ENCODE assay signal across 18 cellular contexts in genomic region chr7:71615017-71615416, GRCh38.
DNase-seq lines count a peak whose midpoint lies in the region; ATAC-seq and TF ChIP-seq lines count a peak whose summit lies in the region.
"Had no signal": no experiment of that assay in that cellular context is flagged by ENCODE, and none has a peak within 500 bp of the region (broad histone marks: within the 10 kb centered on the region; RNA-seq: fewer than 3 reads in every experiment).

No MANE protein-coding gene starts in this region.

- TF ChIP-seq CTCF in chondrocyte (IDR thresholded peaks at IDR 0.05) (peak; percentile 18), upper lobe of right lung (IDR thresholded peaks at IDR 0.05) (no peak), progenitor cell of endocrine pancreas (IDR thresholded peaks at IDR 0.05; ENCODE audit: unreplicated experiment) (no peak)

- H3K4me1 Mint-ChIP-seq in chondrocyte (ENCODE audit: low read depth) (peaks cover 74% of the 10 kb centered on the region), progenitor cell of endocrine pancreas (ENCODE audit: low read depth) (peaks cover 14% of the 10 kb centered on the region)
- no peaks in the 10 kb centered on the region for H3K4me1 Mint-ChIP-seq in activated T-cell treated with anti-CD3 and anti-CD28 coated beads, Interleukin-2, amount 50 U/mL, for 24 hours (ENCODE audit: low read depth)

- H3K27ac Mint-ChIP-seq in chondrocyte (ENCODE audit: unreplicated experiment) = peak overlapping the region; percentile 92
- no peak overlapping the region for H3K27ac Mint-ChIP-seq in progenitor cell of endocrine pancreas
- H3K27ac Mint-ChIP-seq in activated T-cell treated with anti-CD3 and anti-CD28 coated beads, Interleukin-2, amount 50 U/mL, for 24 hours = no peak overlapping the region
- H3K27ac Mint-ChIP-seq: dendritic cell treated with granulocyte-macrophage colony-stimulating factor and Interleukin-4, amounts not matched to agents 40 ng/mL and 50 ng/mL, for 4 days; natural killer cell treated with Interleukin-12 subunit alpha and Interleukin-12 subunit beta and Interleukin-15 and Interleukin-18, amount 100 ng/mL, for 72 hours had no signal

- peaks cover 4% of the 10 kb centered on the region for H3K4me1 ChIP-seq in upper lobe of right lung

- no peaks in the 10 kb centered on the region for H3K27me3 Mint-ChIP-seq in chondrocyte (ENCODE audit: low read depth)
- peaks cover 35% of the 10 kb centered on the region for H3K27me3 Mint-ChIP-seq in progenitor cell of endocrine pancreas
- no peaks in the 10 kb centered on the region for H3K27me3 Mint-ChIP-seq in activated T-cell treated with anti-CD3 and anti-CD28 coated beads, Interleukin-2, amount 50 U/mL, for 24 hours
- H3K27me3 Mint-ChIP-seq: dendritic cell treated with granulocyte-macrophage colony-stimulating factor and Interleukin-4, amounts not matched to agents 40 ng/mL and 50 ng/mL, for 4 days; natural killer cell treated with Interleukin-12 subunit alpha and Interleukin-12 subunit beta and Interleukin-15 and Interleukin-18, amount 100 ng/mL, for 72 hours had no signal

- H3K4me3 ChIP-seq in upper lobe of right lung = no peak overlapping the region
- H3K4me3 ChIP-seq: lower lobe of right lung, suprapubic skin had no signal

- ATAC-seq in upper lobe of right lung = peak; percentile 43
- ATAC-seq: lower lobe of right lung; natural killer cell treated with Interleukin-12 subunit alpha and Interleukin-12 subunit beta and Interleukin-15 and Interleukin-18, amount 100 ng/mL, for 72 hours had no signal

- H3K4me3 Mint-ChIP-seq in chondrocyte (ENCODE audit: unreplicated experiment) (no peak overlapping the region), progenitor cell of endocrine pancreas (ENCODE audit: low read depth) (no peak overlapping the region)
- no peak overlapping the region for H3K4me3 Mint-ChIP-seq in activated T-cell treated with anti-CD3 and anti-CD28 coated beads, Interleukin-2, amount 50 U/mL, for 24 hours
- H3K4me3 Mint-ChIP-seq: dendritic cell treated with granulocyte-macrophage colony-stimulating factor and Interleukin-4, amounts not matched to agents 40 ng/mL and 50 ng/mL, for 4 days; natural killer cell treated with Interleukin-12 subunit alpha and Interleukin-12 subunit beta and Interleukin-15 and Interleukin-18, amount 100 ng/mL, for 72 hours had no signal

- intact Hi-C loops in upper lobe of right lung (cut with DNase I) = no loop called here

- H3K36me3 ChIP-seq in upper lobe of right lung = no peaks in the 10 kb centered on the region
- H3K36me3 ChIP-seq: lower lobe of right lung, suprapubic skin had no signal

- no peaks in the 10 kb centered on the region for H3K27me3 ChIP-seq in upper lobe of right lung
- H3K27me3 ChIP-seq: suprapubic skin had no signal

- DNase-seq in NCI-H524 treated with DMSO at 0.1 percent for 48 hours (lab: John Stamatoyannopoulos, UW) (peak; percentile 18), chondrocyte (ENCODE audit: low spot score) (no peak), islet precursor cell (peak; percentile 66), upper lobe of right lung (no peak), progenitor cell of endocrine pancreas (ENCODE audit: low spot score, unreplicated experiment) (no peak), NCI-H146 treated with DMSO at 0.1 percent for 48 hours (lab: John Stamatoyannopoulos, UW; ENCODE audit: unreplicated experiment) (no peak)
- DNase-seq in activated T-cell treated with anti-CD3 and anti-CD28 coated beads, Interleukin-2, amount 50 U/mL, for 24 hours = no peak
- DNase-seq: activated CD8-positive, alpha-beta memory T cell treated with anti-CD3 and anti-CD28 coated beads for 24 hours; activated effector memory CD4-positive, alpha-beta T cell treated with Interleukin-2 at 50 U/mL for 16 hours; lower lobe of right lung; NCI-H146; NCI-H748 treated with DMSO at 0.1 percent for 48 hours; RPMI8226; stimulated activated CD4-positive, alpha-beta T cell treated with anti-CD3 and anti-CD28 coated beads, Interleukin-2, amount 100 ng/mL, for 48 hours; stimulated activated CD8-positive, alpha-beta memory T cell treated with anti-CD3 and anti-CD28 coated beads, Interleukin-4, amount 100 ng/mL, for 48 hours had no signal

- peaks cover 1% of the 10 kb centered on the region for H3K36me3 Mint-ChIP-seq in chondrocyte (ENCODE audit: low read depth)
- no peaks in the 10 kb centered on the region for H3K36me3 Mint-ChIP-seq in progenitor cell of endocrine pancreas (ENCODE audit: insufficient read depth)
- no peaks in the 10 kb centered on the region for H3K36me3 Mint-ChIP-seq in activated T-cell treated with anti-CD3 and anti-CD28 coated beads, Interleukin-2, amount 50 U/mL, for 24 hours (ENCODE audit: low read depth)

- H3K27ac ChIP-seq in upper lobe of right lung = no peak overlapping the region
- H3K27ac ChIP-seq: lower lobe of right lung, suprapubic skin had no signal

- H3K9me3 Mint-ChIP-seq in chondrocyte (ENCODE audit: low read depth) = peaks cover 7% of the 10 kb centered on the region
- peaks cover 9% of the 10 kb centered on the region for H3K9me3 Mint-ChIP-seq in progenitor cell of endocrine pancreas (ENCODE audit: low read depth)
- H3K9me3 Mint-ChIP-seq in activated T-cell treated with anti-CD3 and anti-CD28 coated beads, Interleukin-2, amount 50 U/mL, for 24 hours = peaks cover 10% of the 10 kb centered on the region
- H3K9me3 Mint-ChIP-seq: dendritic cell treated with granulocyte-macrophage colony-stimulating factor and Interleukin-4, amounts not matched to agents 40 ng/mL and 50 ng/mL, for 4 days had no signal

- no peaks in the 10 kb centered on the region for H3K9me3 ChIP-seq in upper lobe of right lung
- H3K9me3 ChIP-seq: lower lobe of right lung, suprapubic skin had no signal

Comparison
In these comparisons a context has a peak if more than half of its experiments do, and no peak if none do; other contexts are left out.
1. DNase-seq: peak in NCI-H524 treated with DMSO at 0.1 percent for 48 hours (single experiment) and islet precursor cell (single experiment); none in chondrocyte (single experiment), upper lobe of right lung (single experiment), progenitor cell of endocrine pancreas (single experiment), activated T-cell treated with anti-CD3 and anti-CD28 coated beads, Interleukin-2, amount 50 U/mL, for 24 hours (single experiment) and NCI-H146 treated with DMSO at 0.1 percent for 48 hours (single experiment).